30 cellular contexts compared by ENCODE assay signal in genomic region chr1:204353213-204353910, GRCh38.
"Had no signal": no experiment of that assay in that cellular context is flagged by ENCODE, and none has a peak within 500 bp of the region (broad histone marks: within the 10 kb centered on the region; RNA-seq: fewer than 3 reads in every experiment).

No MANE protein-coding gene starts in this region.

- ATAC-seq: activated CD4-positive, alpha-beta T cell treated with anti-CD3 and anti-CD28 coated beads for 36 hours; activated CD4-positive, CD25-positive, alpha-beta regulatory T cell treated with anti-CD3 and anti-CD28 coated beads, Interleukin-2, amount 50 U/mL, for 24 hours; activated CD8-positive, alpha-beta memory T cell treated with anti-CD3 and anti-CD28 coated beads, Interleukin-2, amount 10 ng/mL, durations not matched to agents 7 days and 5 days; activated CD8-positive, alpha-beta T cell treated with anti-CD3 and anti-CD28 coated beads, Interleukin-2, amount 10 ng/mL, durations not matched to agents 7 days and 5 days; gastroesophageal sphincter; heart right ventricle; T-helper 17 cell had no signal

- FAIRE-seq: astrocyte, colon, endometrium, endothelial cell of umbilical vein had no signal

- H3K9me3 ChIP-seq: esophagus squamous epithelium, gastroesophageal sphincter, heart right ventricle had no signal

- H3K27ac ChIP-seq: epithelial cell of prostate, esophagus squamous epithelium, gastroesophageal sphincter, heart right ventricle, WERI-Rb-1 had no signal

- DNase-seq: activated B cell treated with CpG ODN at 0.5 μM for 24 hours; activated CD4-positive, alpha-beta memory T cell treated with anti-CD3 and anti-CD28 coated beads for 36 hours; activated CD4-positive, alpha-beta T cell treated with anti-CD3 and anti-CD28 coated beads for 36 hours; activated CD4-positive, alpha-beta T cell treated with anti-CD3 and anti-CD28 coated beads, Interleukin-2, amount 10 ng/mL, durations not matched to agents 24 days and 14 days; activated CD8-positive, alpha-beta memory T cell treated with anti-CD3 and anti-CD28 coated beads, Interleukin-2, amount 10 ng/mL, durations not matched to agents 7 days and 5 days; activated CD8-positive, alpha-beta memory T cell treated with anti-CD3 and anti-CD28 coated beads, Interleukin-2, amount 50 U/mL, for 4 hours; activated CD8-positive, alpha-beta T cell treated with anti-CD3 and anti-CD28 coated beads, Interleukin-2, amount 10 ng/mL, durations not matched to agents 7 days and 5 days; activated effector memory CD4-positive, alpha-beta T cell treated with anti-CD3 and anti-CD28 coated beads, Interleukin-2, amount 50 U/mL, for 16 hours; activated naive CD4-positive, alpha-beta T cell treated with anti-CD3 and anti-CD28 coated beads for 36 hours; activated T-cell treated with anti-CD3 and anti-CD28 coated beads, Interleukin-2, amount 50 U/mL, for 1 hour; activated T-cell treated with anti-CD3 and anti-CD28 coated beads, Interleukin-2, amount 50 U/mL, for 48 hours; amniotic stem cell; anterior cingulate cortex; caudate nucleus; cortex of kidney; effector CD8-positive, alpha-beta T cell; esophagus squamous epithelium; foreskin melanocyte; heart right ventricle; T-helper 1 cell; T-helper 17 cell; T1000; WERI-Rb-1 had no signal

- H3K36me3 ChIP-seq: esophagus squamous epithelium, gastroesophageal sphincter, heart right ventricle, WERI-Rb-1 had no signal

- H3K4me3 ChIP-seq: esophagus squamous epithelium, gastroesophageal sphincter, heart right ventricle had no signal
